Comparison of ENCODE assay signal across 16 cellular contexts in genomic region chr11:46198245-46198872, GRCh38.
DNase-seq lines count a peak whose midpoint lies in the region; ATAC-seq, FAIRE-seq and TF ChIP-seq lines count a peak whose summit lies in the region.
"Had no signal": no experiment of that assay in that cellular context is flagged by ENCODE, and none has a peak within 500 bp of the region (broad histone marks: within the 10 kb centered on the region; RNA-seq: fewer than 3 reads in every experiment).

No MANE protein-coding gene starts in this region.

- in situ Hi-C loops in HepG2 (cut with HindIII; ENCODE audit: extremely low pct_ligation_motif_present, low pct_unique_long_range_greater_than_20kb), result no loop called here

- no peak overlapping the region for H3K4me3 ChIP-seq in HepG2 (replicated peaks in 1 of 3; ENCODE audit: insufficient read depth in 1 of 3, low read depth in 2 of 3, low read length in 3 of 3)
- H3K4me3 ChIP-seq in upper lobe of right lung, result no peak overlapping the region
- no peak overlapping the region for H3K4me3 ChIP-seq in WERI-Rb-1 (ENCODE audit: low read depth, low read length)
- H3K4me3 ChIP-seq: BLaER1 treated with 17β-estradiol and CSF1 and Interleukin-3, amounts not matched to agents 10 nM and 100 nM; GM12878 had no signal

- H3K27me3 ChIP-seq in HepG2 (ENCODE audit: control insufficient read depth in 1 of 2, insufficient read depth in 2 of 2, low read length in 2 of 2) (peaks cover 0 to 28% of the 10 kb centered on the region in 2 experiments; a peak in 2 of 5 replicates), upper lobe of right lung (peaks cover 3% of the 10 kb centered on the region), WERI-Rb-1 (ENCODE audit: insufficient read depth, low read depth, severe bottlenecking) (no peaks in the 10 kb centered on the region)
- H3K27me3 ChIP-seq: BLaER1 treated with 17β-estradiol and CSF1 and Interleukin-3, amounts not matched to agents 10 nM and 100 nM had no signal

- CTCF ChIA-PET in HepG2 (lab: Yijun Ruan, JAX; ENCODE audit: low intra/inter-chr PET ratio, low total read pairs), result no interaction called here

- H3K36me3 ChIP-seq in HepG2 (replicated peaks in 1 of 2; ENCODE audit: control insufficient read depth in 1 of 2, insufficient read depth in 2 of 2, low read length in 2 of 2), result no peaks in the 10 kb centered on the region
- no peaks in the 10 kb centered on the region for H3K36me3 ChIP-seq in upper lobe of right lung
- no peaks in the 10 kb centered on the region for H3K36me3 ChIP-seq in WERI-Rb-1
- H3K36me3 ChIP-seq: BLaER1 treated with 17β-estradiol and CSF1 and Interleukin-3, amounts not matched to agents 10 nM and 100 nM had no signal

- no peak for TF ChIP-seq RAD21 in HepG2 (CRISPR knock-in tag; IDR thresholded peaks at IDR 0.05)

- TF ChIP-seq CTCF in VCaP (conservative IDR thresholded peaks at IDR 0.05) (no peak), HepG2 (CRISPR knock-in tag; IDR thresholded peaks at IDR 0.05) (no peak), upper lobe of right lung (IDR thresholded peaks at IDR 0.05) (no peak), WERI-Rb-1 (IDR thresholded peaks at IDR 0.05; ENCODE audit: low read depth, low read length) (no peak)

- intact Hi-C loops in HepG2 (cut with micrococcal nuclease; ENCODE audit: unreplicated experiment), result no loop called here
- intact Hi-C loops in upper lobe of right lung (cut with DNase I), result no loop called here

- POLR2A ChIA-PET in HepG2 (lab: Yijun Ruan, JAX), result no interaction called here

- H3K27ac ChIP-seq in VCaP (peak overlapping the region; percentile 8), HepG2 (ENCODE audit: extremely low read length, insufficient read depth, low read length) (no peak overlapping the region), temporal lobe (ENCODE audit: low read depth, low read length) (peak overlapping the region; percentile 44), upper lobe of right lung (no peak overlapping the region), WERI-Rb-1 (no peak overlapping the region)
- H3K27ac ChIP-seq: BLaER1 treated with 17β-estradiol and CSF1 and Interleukin-3, amounts not matched to agents 10 nM and 100 nM had no signal

- H3K4me2 ChIP-seq in HepG2 (ENCODE audit: low read depth, low read length), result no peak overlapping the region
- H3K4me2 ChIP-seq: BLaER1 treated with 17β-estradiol and CSF1 and Interleukin-3, amounts not matched to agents 10 nM and 100 nM had no signal

- no peaks in the 10 kb centered on the region for H4K20me1 ChIP-seq in HepG2 (ENCODE audit: insufficient read depth, low read length)
- H4K20me1 ChIP-seq: BLaER1 treated with 17β-estradiol and CSF1 and Interleukin-3, amounts not matched to agents 10 nM and 100 nM had no signal

- ATAC-seq in HepG2 (no peak), upper lobe of right lung (no peak), HG03439 (IDR thresholded peaks at IDR 0.05; ENCODE audit: unreplicated experiment) (no peak)
- ATAC-seq: CD8-positive, alpha-beta T cell; GM12878 had no signal

- DNase-seq in NCI-H748 (lab: John Stamatoyannopoulos, UW; ENCODE audit: unreplicated experiment) (peak; percentile 8), NCI-H748 treated with DMSO at 0.1 percent for 48 hours (lab: John Stamatoyannopoulos, UW) (no peak), HepG2 (ENCODE audit: low spot score) (no peak), upper lobe of right lung (no peak), WERI-Rb-1 (no peak)
- DNase-seq: CD8-positive, alpha-beta T cell; DMS 273 treated with DMSO at 0.1 percent for 48 hours; DND-41; EL; H9 had no signal

- BruUV-seq in HepG2 (replicated peaks; lab: Mats Ljungman, UMichigan), result no TSS peak

- TF ChIP-seq EP300 in HepG2 (IDR thresholded peaks at IDR 0.05; ENCODE audit: low read depth in 2 of 2, low read length in 2 of 2), result no peak
- no peak for TF ChIP-seq EP300 in HepG2 (CRISPR knock-in tag; IDR thresholded peaks at IDR 0.05; ENCODE audit: borderline replicate concordance)

- no peak overlapping the region for H2AFZ ChIP-seq in HepG2 (ENCODE audit: low read length)

- H3K79me2 ChIP-seq in HepG2 (ENCODE audit: insufficient read depth, low read length), result no peaks in the 10 kb centered on the region

- no peak for FAIRE-seq in HepG2 (lab: Jason Lieb, UNC)
- FAIRE-seq: GM12878, H1 had no signal

- H3K4me1 ChIP-seq in HepG2 (ENCODE audit: insufficient read depth, low read length) (0 out of 2 replicates have a peak, but pooled peaks cover 5% of the 10 kb centered on the region), upper lobe of right lung (no peaks in the 10 kb centered on the region)
- H3K4me1 ChIP-seq: BLaER1 treated with 17β-estradiol and CSF1 and Interleukin-3, amounts not matched to agents 10 nM and 100 nM had no signal

- H3K9me3 ChIP-seq in HepG2 (ENCODE audit: low read length) (no peaks in the 10 kb centered on the region), upper lobe of right lung (no peaks in the 10 kb centered on the region), WERI-Rb-1 (ENCODE audit: severe bottlenecking) (no peaks in the 10 kb centered on the region)
- H3K9me3 ChIP-seq: BLaER1 treated with 17β-estradiol and CSF1 and Interleukin-3, amounts not matched to agents 10 nM and 100 nM had no signal

- TF ChIP-seq POLR2A in HepG2 (IDR thresholded peaks at IDR 0.05; ENCODE audit: insufficient read depth in 1 of 2, low read depth in 2 of 2, low read length in 2 of 2), result no peak

- no peak overlapping the region for H3K9ac ChIP-seq in HepG2 (ENCODE audit: insufficient read depth, low read depth, low read length)
- H3K9ac ChIP-seq: BLaER1 treated with 17β-estradiol and CSF1 and Interleukin-3, amounts not matched to agents 10 nM and 100 nM had no signal

- WGBS in HepG2 (ENCODE audit: low lambda C conversion rate), result 42% methylated on average over 5 of the region's 5 CpGs

TF ChIP-seq in HepG2, 621 proteins besides CTCF, POLR2A, EP300 and RAD21 (continues in another document):
- 0 out of 2 replicates have a peak, but pooled peaks have one; percentile 20 for TF ChIP-seq USF2 (IDR thresholded peaks at IDR 0.05; ENCODE audit: low read depth, low read length)
- TF ChIP-seq USF2 (CRISPR knock-in tag; IDR thresholded peaks at IDR 0.05; ENCODE audit: borderline replicate concordance), result peak; percentile 50; the same call in 1 of the 2 replicates
- TF ChIP-seq SRSF9 (IDR thresholded peaks at IDR 0.05; ENCODE audit: borderline replicate concordance, insufficient read depth, low read depth, low read length, poor library complexity, severe bottlenecking), result no peak
- peak; percentile 39 for TF ChIP-seq ZNF629 (CRISPR knock-in tag; conservative IDR thresholded peaks at IDR 0.05)
- peak; percentile 60; the same call in 1 of the 2 replicates for TF ChIP-seq MNT (IDR thresholded peaks at IDR 0.05)
- TF ChIP-seq GMEB1 (CRISPR knock-in tag; IDR thresholded peaks at IDR 0.05; ENCODE audit: borderline replicate concordance), result no peak
- TF ChIP-seq TEAD3 (CRISPR knock-in tag; optimal IDR thresholded peaks at IDR 0.05; ENCODE audit: borderline replicate concordance), result no peak

Comparison
In these comparisons a context has a peak if more than half of its experiments do, and no peak if none do; other contexts are left out.
1. H3K27ac ChIP-seq: peak in VCaP (single experiment) and temporal lobe (single experiment); none in HepG2 (single experiment), upper lobe of right lung (single experiment) and WERI-Rb-1 (single experiment).